In the genomic region with DNA sequence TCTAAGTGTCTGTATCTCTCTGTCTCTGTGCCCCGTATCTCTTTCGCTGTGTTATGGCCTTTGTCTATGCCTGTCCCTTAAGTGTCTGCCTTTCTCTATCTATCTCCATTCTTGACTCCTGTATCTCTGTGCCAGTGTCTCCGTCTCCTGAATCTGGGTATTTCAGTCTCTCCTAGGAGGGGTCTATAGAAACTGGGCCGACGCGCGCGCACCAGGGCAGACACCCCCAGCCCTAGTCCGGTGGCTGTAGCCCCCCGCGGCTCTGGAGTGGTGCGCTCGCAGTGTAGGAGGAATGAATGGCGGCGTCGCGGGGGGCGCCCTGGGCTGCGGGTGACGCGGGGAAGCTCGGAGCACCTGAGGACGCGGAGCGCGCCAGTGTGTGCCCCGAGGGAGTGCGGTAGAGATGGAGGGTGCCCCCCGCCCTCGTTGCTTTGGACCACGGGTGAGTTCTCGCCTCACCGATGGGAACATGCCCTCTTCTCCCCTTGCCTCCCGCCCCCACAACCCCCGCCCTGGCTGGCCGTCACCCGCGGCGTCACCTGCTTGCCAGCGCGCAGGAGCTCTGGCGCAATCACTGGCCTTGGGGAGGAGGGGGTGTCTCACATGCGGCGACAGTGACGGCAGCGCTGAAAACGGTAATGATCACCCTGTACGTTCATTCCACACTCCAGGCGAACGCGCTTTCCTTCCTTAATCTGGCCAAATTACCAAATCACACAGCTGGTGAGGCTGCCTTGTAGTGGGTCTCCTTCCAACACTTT, we compare ENCODE assay signal across 9 cellular contexts. TPM values are rescaled to one million over a fixed set of nuclear protein-coding genes. Genes with fewer than 3 reads are reported as not detected.
DNase-seq lines count a peak whose midpoint lies in the region; ATAC-seq and TF ChIP-seq lines count a peak whose summit lies in the region.
"Had no signal": no experiment of that assay in that cellular context is flagged by ENCODE, and none has a peak within 500 bp of the region (broad histone marks: within the 10 kb centered on the region; RNA-seq: fewer than 3 reads in every experiment).

No MANE protein-coding gene starts in this region.

- intact Hi-C loops in HCT116 (cut with micrococcal nuclease) = no loop called here
- intact Hi-C loops in Panc1 (cut with micrococcal nuclease; ENCODE audit: unreplicated experiment) = no loop called here
- intact Hi-C loops in uterus (cut with DNase I; ENCODE audit: low total_unique reads) = no loop called here

- in situ Hi-C loops in Panc1 (cut with HindIII; ENCODE audit: low pct_unique_long_range_greater_than_20kb, low sequenced_read_pairs) = no loop called here

- BruUV-seq in HCT116 (replicated peaks; lab: Mats Ljungman, UMichigan) = TSS peak; percentile 53
- BruUV-seq in Panc1 (replicated peaks; lab: Mats Ljungman, UMichigan) = no TSS peak

- CTCF ChIA-PET in HCT116 (lab: Charles Lee) (interaction anchor here (0.9 to 1.4 kb wide), 3 partner anchors 11 to 377 kb away, joined by 3 to 7 read pairs (median 5); partner anchors contain the start of gene PARL), Panc1 (lab: Charles Lee) (interaction anchor here (1.8 kb wide), 1 partner anchor 12 kb away, joined by 5 read pairs; the partner anchor contains the start of gene EEF1AKMT4)

- H3K27me3 ChIP-seq in HCT116 (ENCODE audit: insufficient read depth, low read length) (no peaks in the 10 kb centered on the region), Panc1 (ENCODE audit: control insufficient read depth, insufficient read depth, low read length) (no peaks in the 10 kb centered on the region; the same call in 1 of the 2 replicates), osteoblast (ENCODE audit: insufficient read depth, low read length) (peaks cover 38% of the 10 kb centered on the region), uterus (peaks cover 27% of the 10 kb centered on the region in 2 donors)

- TF ChIP-seq RAD21 in HCT116 (IDR thresholded peaks at IDR 0.05; ENCODE audit: low read depth) = no peak

- peak overlapping the region; percentile 54 for H2AFZ ChIP-seq in HCT116 (ENCODE audit: low read depth, low read length, poor library complexity, severe bottlenecking)
- peak overlapping the region; percentile 56 for H2AFZ ChIP-seq in osteoblast (ENCODE audit: low read length)

- H3K36me3 ChIP-seq in HCT116 (ENCODE audit: control insufficient read depth in 1 of 2, insufficient read depth in 2 of 2, low read length in 2 of 2) = no peaks in the 10 kb centered on the region; a peak in 1 of 4 replicates
- H3K36me3 ChIP-seq in Panc1 (ENCODE audit: control insufficient read depth, insufficient read depth, low read length) = no peaks in the 10 kb centered on the region
- no peaks in the 10 kb centered on the region for H3K36me3 ChIP-seq in osteoblast (ENCODE audit: insufficient read depth, low read length)
- no peaks in the 10 kb centered on the region for H3K36me3 ChIP-seq in uterus

- no peak for TF ChIP-seq CTCF in 22Rv1 (IDR thresholded peaks at IDR 0.05)
- no peak for TF ChIP-seq CTCF in HCT116 (IDR thresholded peaks at IDR 0.05 in 2 of 3, conservative IDR thresholded peaks at IDR 0.05 in 1 of 3; ENCODE audit: borderline replicate concordance in 1 of 3, insufficient read depth in 1 of 3, low read depth in 2 of 3, low read length in 2 of 3)
- TF ChIP-seq CTCF in Panc1 (IDR thresholded peaks at IDR 0.05) = no peak
- no peak for TF ChIP-seq CTCF in choroid plexus epithelial cell (conservative IDR thresholded peaks at IDR 0.05; ENCODE audit: low read depth, low read length)
- TF ChIP-seq CTCF in osteoblast (IDR thresholded peaks at IDR 0.05; ENCODE audit: extremely low read depth, low read depth, low read length) = no peak
- TF ChIP-seq CTCF in uterus (IDR thresholded peaks at IDR 0.05) = no peak

- H3K27ac ChIP-seq in 22Rv1 (peak overlapping the region; percentile 85), HCT116 (ENCODE audit: low read depth, low read length) (peak overlapping the region; percentile 46; the same call in 1 of the 2 replicates), Panc1 (ENCODE audit: low read length) (no peak overlapping the region; the same call in 1 of the 2 replicates), osteoblast (ENCODE audit: low read depth, low read length) (no peak overlapping the region), uterus (no peak overlapping the region)

- POLR2A ChIA-PET in HCT116 (lab: Charles Lee) = no interaction called here
- POLR2A ChIA-PET in Panc1 (lab: Charles Lee) = no interaction called here

- H4K20me1 ChIP-seq in HCT116 (ENCODE audit: insufficient read depth) (no peaks in the 10 kb centered on the region), osteoblast (ENCODE audit: insufficient read depth, low read length) (peaks cover 19% of the 10 kb centered on the region)

- ATAC-seq in HCT116 = no peak
- ATAC-seq in Panc1 = no peak

- no peaks in the 10 kb centered on the region for H3K9me3 ChIP-seq in HCT116 (ENCODE audit: control insufficient read depth in 1 of 2, insufficient read depth in 1 of 2, low read depth in 1 of 2, low read length in 2 of 2)
- no peaks in the 10 kb centered on the region for H3K9me3 ChIP-seq in Panc1 (ENCODE audit: control insufficient read depth, insufficient read depth, low read depth, low read length)
- H3K9me3 ChIP-seq in osteoblast (ENCODE audit: low read depth, low read length) = no peaks in the 10 kb centered on the region
- H3K9me3 ChIP-seq in uterus = no peaks in the 10 kb centered on the region

- RAD21 ChIA-PET in HCT116 (lab: Charles Lee; ENCODE audit: low non-redundant PET in 1 of 2, low total read pairs in 2 of 2, uncharacterized antibody in 2 of 2, unreplicated experiment in 2 of 2) = no interaction called here

- peak overlapping the region; percentile 62 for H3K9ac ChIP-seq in HCT116 (ENCODE audit: low read length)

- no peaks in the 10 kb centered on the region for H3K9me2 ChIP-seq in HCT116 (ENCODE audit: insufficient read depth)

- H3K79me2 ChIP-seq in HCT116 (ENCODE audit: insufficient read depth, low read length) = no peaks in the 10 kb centered on the region
- no peaks in the 10 kb centered on the region for H3K79me2 ChIP-seq in osteoblast (ENCODE audit: insufficient read depth, low read length)

- H3K4me3 ChIP-seq in HCT116 (replicated peaks in 1 of 2; ENCODE audit: low read depth in 1 of 2, low read length in 2 of 2) (peak overlapping the region; percentile 50 to 63), Panc1 (ENCODE audit: low read depth in 2 of 2, low read length in 2 of 2) (peak overlapping the region; percentile 47 to 54), choroid plexus epithelial cell (ENCODE audit: low read depth, low read length) (peak overlapping the region; percentile 59), osteoblast (ENCODE audit: insufficient read depth, low read length) (peak overlapping the region; percentile 57), uterus (no peak overlapping the region)

- DNase-seq in HCT116 (ENCODE audit: low read depth, low spot score) = no peak
- no peak for DNase-seq in Panc1 (ENCODE audit: low read depth, low spot score)
- DNase-seq in choroid plexus epithelial cell (ENCODE audit: low read depth) = no peak
- DNase-seq in osteoblast (ENCODE audit: insufficient read length, low spot score, missing footprints) = peak; percentile 77
- no peak for DNase-seq in globus pallidus (ENCODE audit: low spot score)
- no peak for DNase-seq in uterus
- no peak for DNase-seq in dedifferentiated amniotic fluid mesenchymal stem cell (ENCODE audit: extremely low spot score)

- H3K4me2 ChIP-seq in HCT116 (ENCODE audit: low read length) = peak overlapping the region; percentile 92
- H3K4me2 ChIP-seq in osteoblast (ENCODE audit: insufficient read depth, low read length) = peak overlapping the region; percentile 79

- TF ChIP-seq POLR2A in HCT116 (IDR thresholded peaks at IDR 0.05; ENCODE audit: borderline replicate concordance, extremely low read depth, insufficient read depth, insufficient read length) (no peak), uterus (IDR thresholded peaks at IDR 0.05) (no peak)

- peaks cover 3 to 24% of the 10 kb centered on the region in 2 experiments; a peak in 3 of 4 replicates for H3K4me1 ChIP-seq in HCT116 (ENCODE audit: control insufficient read depth in 1 of 2, insufficient read depth in 2 of 2, low read length in 2 of 2)
- 0 out of 2 replicates have a peak, but pooled peaks cover 4% of the 10 kb centered on the region for H3K4me1 ChIP-seq in Panc1 (ENCODE audit: control insufficient read depth, insufficient read depth, low read length)
- peaks cover 3% of the 10 kb centered on the region for H3K4me1 ChIP-seq in osteoblast (ENCODE audit: insufficient read depth, low read length)
- peaks cover 0 to 24% of the 10 kb centered on the region in 2 donors for H3K4me1 ChIP-seq in uterus

TF ChIP-seq in HCT116, 20 proteins besides CTCF, POLR2A, EP300 and RAD21:
- TF ChIP-seq POLR2AphosphoS5 (IDR thresholded peaks at IDR 0.05; ENCODE audit: low read depth, low read length) (no peak), YY1 (IDR thresholded peaks at IDR 0.05; ENCODE audit: extremely low read depth, insufficient replicate concordance, low read depth, low read length) (no peak), SRF (IDR thresholded peaks at IDR 0.05; ENCODE audit: low read depth) (no peak)
- TF ChIP-seq, protein P1, sequence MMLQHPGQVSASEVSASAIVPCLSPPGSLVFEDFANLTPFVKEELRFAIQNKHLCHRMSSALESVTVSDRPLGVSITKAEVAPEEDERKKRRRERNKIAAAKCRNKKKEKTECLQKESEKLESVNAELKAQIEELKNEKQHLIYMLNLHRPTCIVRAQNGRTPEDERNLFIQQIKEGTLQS (IDR thresholded peaks at IDR 0.05) = no peak
TF ChIP-seq in HCT116: peak in this region for 0.

RNA-seq across cellular contexts. Expression of gene CAMK2N2, which starts 1.0 kb away (rescaled TPM):
- total RNA-seq in HCT116 (2021; ENCODE audit: unreplicated experiment) (5.1 TPM), Panc1 (2021; ENCODE audit: unreplicated experiment) (5.7 TPM), osteoblast (not detected in 2 replicates), uterus (not detected)
- 1.5 and 2.0 TPM in 2 replicates for polyA plus RNA-seq in HCT116 (2012)
- polyA plus RNA-seq in Panc1 (2012; ENCODE audit: insufficient read length) = 4.3 TPM
- total RNA-seq: subcutaneous adipose tissue had no signal

RNA-seq across cellular contexts. Expression of gene EEF1AKMT4, which starts 12.9 kb away (rescaled TPM):
- total RNA-seq in HCT116 (2021; ENCODE audit: unreplicated experiment) (10.5 TPM), Panc1 (2021; ENCODE audit: unreplicated experiment) (10.7 TPM), osteoblast (2.7 and 3.3 TPM in 2 replicates), uterus (1 to 10 TPM in 3 of 4 donors, under 1 TPM in 1; 0.51 to 4.7 (median 2.2) TPM)
- polyA plus RNA-seq in HCT116 (2012) = 13.2 and 14.2 TPM in 2 replicates
- 10.8 TPM for polyA plus RNA-seq in Panc1 (2012; ENCODE audit: insufficient read length)

RNA-seq across cellular contexts. Expression of gene ECE2, which starts 13.5 kb away (rescaled TPM):
- total RNA-seq in HCT116 (2021; ENCODE audit: unreplicated experiment) (not detected), Panc1 (2021; ENCODE audit: unreplicated experiment) (not detected), osteoblast (not detected in 2 replicates), uterus (not detected)
- 0.02 TPM in 1 of 2 replicates, not detected in the other for polyA plus RNA-seq in HCT116 (2012)
- not detected for polyA plus RNA-seq in Panc1 (2012; ENCODE audit: insufficient read length)
- total RNA-seq: subcutaneous adipose tissue had no signal

RNA-seq across cellular contexts. Expression of gene ALG3, which starts 13.6 kb away (rescaled TPM):
- total RNA-seq in HCT116 (2021; ENCODE audit: unreplicated experiment) (56.6 TPM), Panc1 (2021; ENCODE audit: unreplicated experiment) (72.7 TPM), osteoblast (26.8 and 28.9 TPM in 2 replicates), uterus (10 to 100 TPM; 16.5 to 77.1 (median 53.1) TPM)
- 50.0 and 55.9 TPM in 2 replicates for polyA plus RNA-seq in HCT116 (2012)
- polyA plus RNA-seq in Panc1 (2012; ENCODE audit: insufficient read length) = 73.2 TPM

RNA-seq across cellular contexts. Expression of gene VWA5B2, which starts 33.0 kb away (rescaled TPM):
- total RNA-seq in HCT116 (2021; ENCODE audit: unreplicated experiment) (10.6 TPM), Panc1 (2021; ENCODE audit: unreplicated experiment) (0.28 TPM), osteoblast (not detected in 2 replicates), uterus (under 1 TPM in 1 of 4 donors, not detected in 3; 0.35 TPM)
- 5.9 and 6.0 TPM in 2 replicates for polyA plus RNA-seq in HCT116 (2012)
- 0.58 TPM for polyA plus RNA-seq in Panc1 (2012; ENCODE audit: insufficient read length)
- total RNA-seq: subcutaneous adipose tissue had no signal

Comparison
In these comparisons a context has a peak if more than half of its experiments do, and no peak if none do; other contexts are left out.
1. H3K27ac ChIP-seq: peak in 22Rv1 (single experiment) and HCT116 (single experiment); none in Panc1 (single experiment), osteoblast (single experiment) and uterus (0 of 2).
2. H3K4me3 ChIP-seq: peak in HCT116 (2 of 2), Panc1 (2 of 2), choroid plexus epithelial cell (single experiment) and osteoblast (single experiment); none in uterus (0 of 2).